ENCODE assay signal across 7 cellular contexts in the genomic region with DNA sequence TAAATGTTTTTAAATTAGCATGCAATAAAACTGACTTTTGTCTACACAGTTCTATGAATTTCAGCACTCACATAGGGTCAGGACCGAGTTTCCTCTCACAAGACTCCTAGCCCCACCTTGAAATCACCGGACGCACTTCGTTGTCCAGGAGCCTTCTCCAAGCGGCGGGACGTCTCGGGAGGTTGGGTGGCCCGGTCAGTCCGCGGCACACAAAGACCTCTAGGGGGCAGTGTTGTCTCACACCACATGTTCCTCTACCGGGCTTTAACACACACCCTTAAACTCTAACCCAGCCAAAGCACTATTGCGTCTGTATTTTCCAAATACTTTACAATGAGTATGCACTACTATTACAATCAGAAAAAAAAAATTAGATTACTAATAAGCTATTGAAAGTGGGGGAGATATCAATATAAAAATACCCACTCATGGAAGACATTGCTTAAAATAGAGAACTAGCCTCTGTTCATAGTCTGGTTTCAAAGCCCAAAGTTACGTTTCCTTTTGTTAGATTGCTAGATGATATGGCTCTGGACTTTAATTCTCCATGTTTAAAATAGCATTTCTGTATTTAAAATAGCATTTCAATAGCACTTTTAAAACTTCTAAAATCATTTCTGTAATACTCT. TPM values are rescaled to one million over a fixed set of nuclear protein-coding genes. Genes with fewer than 3 reads are reported as not detected.
A peak's percentile ranks its signal among the peaks of the same experiment; 100 is the strongest.
DNase-seq lines count a peak whose midpoint lies in the region; ATAC-seq and FAIRE-seq lines count a peak whose summit lies in the region.
"Not testable (repeated sequence)": the region's sequence is repeated elsewhere in the genome, so short reads cannot be mapped to it uniquely, and the experiment has no call there.

No MANE protein-coding gene starts in this region.

- peak; percentile 60 for DNase-seq in NCI-H226
- DNase-seq in activated CD4-positive, alpha-beta T cell treated with anti-CD3 and anti-CD28 coated beads, Interleukin-2, amount 50 U/mL, for 1 hour = peak; percentile 46
- DNase-seq in central memory CD4-positive, alpha-beta T cell = peak; percentile 46
- DNase-seq in inferior parietal cortex (ENCODE audit: extremely low spot score) = peak; percentile 71
- DNase-seq in small intestine = peak; percentile 79

- peak; percentile 87 for ATAC-seq in GM18517 (IDR thresholded peaks at IDR 0.05; ENCODE audit: unreplicated experiment)
- peak; percentile 84 for ATAC-seq in HG02938 (IDR thresholded peaks at IDR 0.05; ENCODE audit: unreplicated experiment)

- not testable (repeated sequence) for H3K27ac ChIP-seq in small intestine (ENCODE audit: low read depth in 1 of 2, low read length in 1 of 2)

- not testable (repeated sequence) for FAIRE-seq in small intestine (lab: Jason Lieb, UNC)

- not testable (repeated sequence) for H3K4me3 ChIP-seq in small intestine (ENCODE audit: low read depth in 1 of 2, low read length in 2 of 2)

- H3K27me3 ChIP-seq in small intestine (ENCODE audit: control insufficient read depth in 2 of 2, insufficient read depth in 2 of 2, low read length in 2 of 2) = not testable (repeated sequence)

- H3K4me1 ChIP-seq in small intestine (ENCODE audit: control insufficient read depth in 2 of 2, insufficient read depth in 1 of 2, low read depth in 1 of 2, low read length in 1 of 2) = not testable (repeated sequence)

- not testable (repeated sequence) for H3K36me3 ChIP-seq in small intestine (ENCODE audit: control insufficient read depth in 2 of 2, insufficient read depth in 2 of 2, low read length in 2 of 2)

- not testable (repeated sequence) for H3K9me3 ChIP-seq in small intestine (ENCODE audit: control insufficient read depth, low read depth)

- 4 to 10% (median 9%) methylated on average over 14 of the region's 14 CpGs for WGBS in small intestine, 3 donors

RNA-seq across cellular contexts. Expression of a gene that starts 47.1 kb away (rescaled TPM):
- under 1 TPM in 1 of 3 donors, not detected in 2; 0.73 TPM for polyA plus RNA-seq in small intestine
